9 cellular contexts compared by ENCODE assay signal in the genomic region with DNA sequence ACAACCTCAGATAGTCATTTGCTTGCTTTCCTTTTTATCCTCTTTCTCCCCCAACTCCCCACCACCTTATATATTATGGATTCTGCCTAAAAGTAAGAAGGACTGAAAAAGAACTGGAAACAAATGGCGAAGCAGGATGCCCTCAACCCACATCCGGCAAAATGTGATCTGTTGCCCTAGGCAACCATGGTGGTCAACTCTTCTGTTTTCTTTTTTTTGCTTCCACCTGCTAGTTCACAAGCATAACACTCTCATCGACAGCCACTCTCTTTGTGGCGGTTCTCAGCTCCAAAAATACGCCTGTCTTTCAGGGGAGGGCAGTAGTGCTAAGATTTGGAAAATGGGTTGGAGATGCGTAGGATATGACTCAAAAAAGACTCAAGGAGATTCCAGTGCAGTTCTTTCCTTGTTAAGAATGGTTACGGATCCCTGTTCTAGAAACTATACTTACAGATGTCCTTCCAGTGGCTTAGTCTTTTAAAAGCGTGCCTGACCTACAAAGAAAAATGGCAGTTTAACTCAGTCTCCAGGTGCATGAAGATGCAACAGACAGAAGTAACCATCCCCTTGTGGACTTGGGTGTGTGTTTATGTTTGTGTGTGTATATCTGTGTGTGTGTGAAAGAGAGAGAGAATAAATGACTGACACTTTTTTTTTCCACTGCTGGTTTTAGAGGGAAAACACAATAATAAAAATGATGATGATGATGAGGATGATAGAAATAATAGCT. TPM values are rescaled to one million over a fixed set of nuclear protein-coding genes. Genes with fewer than 3 reads are reported as not detected.
DNase-seq lines count a peak whose midpoint lies in the region; ATAC-seq, FAIRE-seq and TF ChIP-seq lines count a peak whose summit lies in the region.
"Had no signal": no experiment of that assay in that cellular context is flagged by ENCODE, and none has a peak within 500 bp of the region (broad histone marks: within the 10 kb centered on the region; RNA-seq: fewer than 3 reads in every experiment).

No MANE protein-coding gene starts in this region.

- H3K4me1 ChIP-seq in CD4-positive, CD25-positive, alpha-beta regulatory T cell (ENCODE audit: control insufficient read depth, insufficient read depth, low read length, poor library complexity, severe bottlenecking), result peaks cover 87% of the 10 kb centered on the region

- no peak for FAIRE-seq in frontal cortex (lab: Jason Lieb, UNC)

- DNase-seq in CD4-positive, CD25-positive, alpha-beta regulatory T cell, result peak; percentile 70 to 94 (median 91)
- DNase-seq in activated T-cell treated with anti-CD3 and anti-CD28 coated beads for 48 hours (ENCODE audit: low read depth), result peak; percentile 44
- peak; percentile 69 for DNase-seq in stimulated activated CD8-positive, alpha-beta memory T cell treated with anti-CD3 and anti-CD28 coated beads, Interleukin-4, amount 100 ng/mL, for 48 hours
- no peak for DNase-seq in NCI-H1436 (lab: John Stamatoyannopoulos, UW)
- no peak for DNase-seq in WERI-Rb-1
- DNase-seq in frontal cortex (ENCODE audit: low spot score in 2 of 2), result no peak

- TF ChIP-seq CTCF in WERI-Rb-1 (IDR thresholded peaks at IDR 0.05; ENCODE audit: low read depth, low read length), result no peak

- peak overlapping the region; percentile 96 for H3K27ac ChIP-seq in CD4-positive, CD25-positive, alpha-beta regulatory T cell (ENCODE audit: insufficient read depth, low read length, poor library complexity, severe bottlenecking)
- no peak overlapping the region for H3K27ac ChIP-seq in WERI-Rb-1

- peaks cover 6% of the 10 kb centered on the region for H3K27me3 Mint-ChIP-seq in CD4-positive, CD25-positive, alpha-beta regulatory T cell

- peak overlapping the region; percentile 86 to 93 (median 88) for H3K4me3 Mint-ChIP-seq in CD4-positive, CD25-positive, alpha-beta regulatory T cell

- no peaks in the 10 kb centered on the region for H3K9me3 Mint-ChIP-seq in CD4-positive, CD25-positive, alpha-beta regulatory T cell

- H3K36me3 Mint-ChIP-seq in CD4-positive, CD25-positive, alpha-beta regulatory T cell, result peaks cover 45% of the 10 kb centered on the region

- peak overlapping the region; percentile 99 for H3K27ac Mint-ChIP-seq in CD4-positive, CD25-positive, alpha-beta regulatory T cell

- H3K4me3 ChIP-seq in CD4-positive, CD25-positive, alpha-beta regulatory T cell (ENCODE audit: low read depth, low read length), result peak overlapping the region; percentile 79
- H3K4me3 ChIP-seq in WERI-Rb-1 (ENCODE audit: low read depth, low read length), result no peak overlapping the region

- H3K9me3 ChIP-seq in CD4-positive, CD25-positive, alpha-beta regulatory T cell (ENCODE audit: control insufficient read depth in 2 of 2, low read length in 2 of 2), result no peaks in the 10 kb centered on the region
- no peaks in the 10 kb centered on the region for H3K9me3 ChIP-seq in WERI-Rb-1 (ENCODE audit: severe bottlenecking)

- H3K4me1 Mint-ChIP-seq in CD4-positive, CD25-positive, alpha-beta regulatory T cell, result peaks cover 51 to 94% (median 75%) of the 10 kb centered on the region in 4 donors

- ATAC-seq in CD4-positive, CD25-positive, alpha-beta regulatory T cell (ENCODE audit: low read depth in 2 of 2), result peak; percentile 74 to 87
- ATAC-seq in GM19467 (IDR thresholded peaks at IDR 0.05; ENCODE audit: unreplicated experiment) (peak; percentile 83), HG03460 (IDR thresholded peaks at IDR 0.05; ENCODE audit: unreplicated experiment) (peak; percentile 90)

- H3K36me3 ChIP-seq in CD4-positive, CD25-positive, alpha-beta regulatory T cell (ENCODE audit: control insufficient read depth, insufficient read depth, low read length), result peaks cover 12% of the 10 kb centered on the region
- no peaks in the 10 kb centered on the region for H3K36me3 ChIP-seq in WERI-Rb-1

- no peaks in the 10 kb centered on the region for H3K27me3 ChIP-seq in CD4-positive, CD25-positive, alpha-beta regulatory T cell (ENCODE audit: control insufficient read depth, insufficient read depth, low read length)
- no peaks in the 10 kb centered on the region for H3K27me3 ChIP-seq in WERI-Rb-1 (ENCODE audit: insufficient read depth, low read depth, severe bottlenecking)

RNA-seq across cellular contexts. Expression of gene APBB1IP, which starts 10.7 kb away (rescaled TPM):
- total RNA-seq in CD4-positive, CD25-positive, alpha-beta regulatory T cell, result 86.4 TPM
- polyA plus RNA-seq in CD4-positive, CD25-positive, alpha-beta regulatory T cell, result 10 to 100 TPM; 44.1 to 56.0 (median 50.3) TPM
- 0.82 TPM for total RNA-seq in frontal cortex
- total RNA-seq: myocyte had no signal

Comparison
In these comparisons a context has a peak if more than half of its experiments do, and no peak if none do; other contexts are left out.
1. DNase-seq: peak in CD4-positive, CD25-positive, alpha-beta regulatory T cell (3 of 3), activated T-cell treated with anti-CD3 and anti-CD28 coated beads for 48 hours (single experiment) and stimulated activated CD8-positive, alpha-beta memory T cell treated with anti-CD3 and anti-CD28 coated beads, Interleukin-4, amount 100 ng/mL, for 48 hours (single experiment); none in NCI-H1436 (single experiment), WERI-Rb-1 (single experiment) and frontal cortex (0 of 2).
2. RNA of gene APBB1IP, which starts 10.7 kb away (total RNA-seq): 86.4 TPM in CD4-positive, CD25-positive, alpha-beta regulatory T cell (single experiment); 0.82 TPM in frontal cortex (single experiment); every median in the first group is over 10 times any median in the second.
3. Peak in every context shown above with its lines, with median percentiles within 50 percentile points of each other: ATAC-seq.